Comparison of ENCODE assay signal across 24 cellular contexts in the genomic region with DNA sequence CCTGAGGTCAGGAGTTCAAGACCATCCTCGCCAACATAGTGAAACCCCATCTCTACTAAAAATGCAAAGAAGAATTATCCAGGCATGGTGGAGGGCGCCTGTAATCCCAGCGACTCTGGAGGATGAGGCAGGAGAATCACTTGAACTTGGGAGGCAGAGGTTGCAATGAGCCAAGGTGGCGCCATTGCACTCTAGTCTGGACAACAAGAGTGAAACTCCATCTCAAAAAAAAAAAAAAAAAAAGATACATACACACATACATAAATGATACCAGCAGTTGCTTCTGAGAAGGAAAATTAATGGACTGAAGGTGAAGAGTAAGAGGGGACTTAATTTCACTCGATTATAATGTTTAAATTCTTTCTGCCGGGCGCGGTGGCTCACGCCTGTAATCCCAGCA. TPM values are rescaled to one million over a fixed set of nuclear protein-coding genes. Genes with fewer than 3 reads are reported as not detected.
"Had no signal": no experiment of that assay in that cellular context is flagged by ENCODE, and none has a peak within 500 bp of the region (broad histone marks: within the 10 kb centered on the region; RNA-seq: fewer than 3 reads in every experiment).

No MANE protein-coding gene starts in this region.

- H3K36me3 ChIP-seq: gastroesophageal sphincter, tibial nerve, vagina had no signal

- DNase-seq: activated CD4-positive, alpha-beta T cell treated with anti-CD3 and anti-CD28 coated beads for 1 hour; activated CD4-positive, alpha-beta T cell treated with anti-CD3 and anti-CD28 coated beads, Interleukin-2, amount 50 U/mL, for 4 hours; activated naive CD4-positive, alpha-beta T cell treated with anti-CD3 and anti-CD28 coated beads for 36 hours; activated naive CD8-positive, alpha-beta T cell treated with anti-CD3 and anti-CD28 coated beads, Interleukin-2, amount 50 U/mL, for 24 hours; aorta; erythroblast; kidney; left ventricle myocardium superior; naive thymus-derived CD8-positive, alpha-beta T cell; right cardiac atrium; small intestine; stimulated activated CD4-positive, alpha-beta T cell treated with anti-CD3 and anti-CD28 coated beads, Interleukin-4, amount 100 ng/mL, for 4 hours; stimulated activated CD8-positive, alpha-beta memory T cell treated with anti-CD3 and anti-CD28 coated beads, Interleukin-4, amount 100 ng/mL, for 48 hours; stimulated activated naive CD4-positive, alpha-beta T cell treated with Interleukin-2 at 50 U/mL for 16 hours; substantia nigra; T1000 had no signal

- H3K9me3 ChIP-seq: gastroesophageal sphincter, tibial nerve, vagina had no signal

- H3K4me2 ChIP-seq: hepatocyte had no signal

- H3K4me3 Mint-ChIP-seq: activated naive CD4-positive, alpha-beta T cell treated with anti-CD3 and anti-CD28 coated beads for 36 hours; activated naive CD8-positive, alpha-beta T cell treated with anti-CD3 and anti-CD28 coated beads, Interleukin-2, amount 50 U/mL, for 24 hours; memory B cell; naive thymus-derived CD8-positive, alpha-beta T cell had no signal

- H3K27ac ChIP-seq: gastroesophageal sphincter, hepatocyte, tibial nerve, vagina had no signal

- H3K9me3 Mint-ChIP-seq: activated naive CD4-positive, alpha-beta T cell treated with anti-CD3 and anti-CD28 coated beads for 36 hours; activated naive CD8-positive, alpha-beta T cell treated with anti-CD3 and anti-CD28 coated beads, Interleukin-2, amount 50 U/mL, for 24 hours; activated T-helper 2 cell treated with anti-CD3 and anti-CD28 coated beads, Interferon-gamma antibody, Interleukin-2, Interleukin-4, amounts not matched to agents 10 μg/mL and 5 μg/mL and 100 μg/mL, durations not matched to agents 14 hours and 24 hours and 36 hours had no signal

- H3K4me3 ChIP-seq: gastroesophageal sphincter, hepatocyte, tibial nerve, vagina had no signal

- ATAC-seq: activated naive CD8-positive, alpha-beta T cell treated with anti-CD3 and anti-CD28 coated beads, Interleukin-2, amount 50 U/mL, for 24 hours; gastroesophageal sphincter; left ventricle myocardium superior; naive thymus-derived CD8-positive, alpha-beta T cell; right cardiac atrium had no signal

- H3K27me3 ChIP-seq: vagina had no signal

- H2AFZ ChIP-seq: hepatocyte had no signal

- H3K4me1 Mint-ChIP-seq: activated naive CD8-positive, alpha-beta T cell treated with anti-CD3 and anti-CD28 coated beads, Interleukin-2, amount 50 U/mL, for 24 hours; memory B cell had no signal

- H3K79me2 ChIP-seq: hepatocyte had no signal

- H3K27ac Mint-ChIP-seq: activated naive CD4-positive, alpha-beta T cell treated with anti-CD3 and anti-CD28 coated beads for 36 hours; activated naive CD8-positive, alpha-beta T cell treated with anti-CD3 and anti-CD28 coated beads, Interleukin-2, amount 50 U/mL, for 24 hours; activated T-helper 2 cell treated with anti-CD3 and anti-CD28 coated beads, Interferon-gamma antibody, Interleukin-2, Interleukin-4, amounts not matched to agents 10 μg/mL and 5 μg/mL and 100 μg/mL, durations not matched to agents 14 hours and 24 hours and 36 hours; memory B cell; naive thymus-derived CD8-positive, alpha-beta T cell had no signal

RNA-seq across cellular contexts. Expression of gene PAX2, which starts 40.2 kb away (rescaled TPM):
- total RNA-seq: activated naive CD4-positive, alpha-beta T cell treated with anti-CD3 and anti-CD28 coated beads for 36 hours; aorta; dermis microvascular lymphatic vessel endothelial cell; gastroesophageal sphincter; hepatocyte; left ventricle myocardium superior; mucosa of gallbladder; naive thymus-derived CD8-positive, alpha-beta T cell; right cardiac atrium; tibial nerve; vagina had no signal
- polyA plus RNA-seq: aorta; hepatocyte; naive thymus-derived CD8-positive, alpha-beta T cell; right cardiac atrium; small intestine had no signal
